ENCODE assay signal across 31 cellular contexts in the genomic region with DNA sequence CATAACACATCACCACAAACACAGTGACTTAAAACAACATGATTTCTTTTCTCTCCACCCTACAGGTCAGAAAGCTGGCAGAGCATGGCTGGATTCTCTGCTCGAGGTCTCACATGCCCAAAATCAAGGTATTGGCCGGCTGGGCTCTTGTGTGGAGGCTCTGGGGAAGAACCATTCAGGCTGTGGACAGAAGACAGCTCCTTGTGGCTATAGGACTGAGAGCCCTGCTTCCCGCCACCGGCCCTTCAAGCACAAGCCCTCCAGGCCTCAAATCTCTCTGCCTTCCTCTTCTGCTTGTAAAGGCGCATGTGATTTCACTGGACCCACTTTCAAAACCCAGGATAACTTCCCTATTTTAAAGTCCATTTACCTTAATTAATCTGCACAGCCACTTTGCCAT. TPM values are rescaled to one million over a fixed set of nuclear protein-coding genes. Genes with fewer than 3 reads are reported as not detected.
"Had no signal": no experiment of that assay in that cellular context is flagged by ENCODE, and none has a peak within 500 bp of the region (broad histone marks: within the 10 kb centered on the region; RNA-seq: fewer than 3 reads in every experiment).

No MANE protein-coding gene starts in this region.

- H3K27ac Mint-ChIP-seq: activated CD4-positive, alpha-beta memory T cell treated with anti-CD3 and anti-CD28 coated beads, Interleukin-2, amount 10 ng/mL, durations not matched to agents 7 days and 5 days; activated CD8-positive, alpha-beta memory T cell treated with anti-CD3 and anti-CD28 coated beads, Interleukin-2, amount 10 ng/mL, durations not matched to agents 7 days and 5 days; activated naive CD8-positive, alpha-beta T cell treated with anti-CD3 and anti-CD28 coated beads for 36 hours; activated T-cell treated with anti-CD3 and anti-CD28 coated beads, Interleukin-2, amount 50 U/mL, for 72 hours; activated T-helper 17 cell treated with anti-CD3 and anti-CD28 coated beads, Interleukin-2, amount 50 U/mL, for 72 hours had no signal

- H3K9me3 Mint-ChIP-seq: activated CD4-positive, alpha-beta memory T cell treated with anti-CD3 and anti-CD28 coated beads, Interleukin-2, amount 10 ng/mL, durations not matched to agents 7 days and 5 days; activated naive CD8-positive, alpha-beta T cell treated with anti-CD3 and anti-CD28 coated beads for 36 hours; activated T-cell treated with anti-CD3 and anti-CD28 coated beads, Interleukin-2, amount 50 U/mL, for 72 hours; activated T-helper 17 cell treated with anti-CD3 and anti-CD28 coated beads, Interleukin-2, amount 50 U/mL, for 72 hours had no signal

- H3K4me1 Mint-ChIP-seq: activated CD4-positive, alpha-beta memory T cell treated with anti-CD3 and anti-CD28 coated beads, Interleukin-2, amount 10 ng/mL, durations not matched to agents 7 days and 5 days; activated T-helper 17 cell treated with anti-CD3 and anti-CD28 coated beads, Interleukin-2, amount 50 U/mL, for 72 hours had no signal

- H3K4me3 Mint-ChIP-seq: activated CD4-positive, alpha-beta memory T cell treated with anti-CD3 and anti-CD28 coated beads, Interleukin-2, amount 10 ng/mL, durations not matched to agents 7 days and 5 days; activated CD8-positive, alpha-beta memory T cell treated with anti-CD3 and anti-CD28 coated beads, Interleukin-2, amount 10 ng/mL, durations not matched to agents 7 days and 5 days; activated naive CD8-positive, alpha-beta T cell treated with anti-CD3 and anti-CD28 coated beads for 36 hours; activated T-cell treated with anti-CD3 and anti-CD28 coated beads, Interleukin-2, amount 50 U/mL, for 72 hours; activated T-helper 17 cell treated with anti-CD3 and anti-CD28 coated beads, Interleukin-2, amount 50 U/mL, for 72 hours had no signal

- DNase-seq: activated CD4-positive, alpha-beta memory T cell treated with anti-CD3 and anti-CD28 coated beads, Interleukin-2, amount 10 ng/mL, durations not matched to agents 7 days and 5 days; activated CD4-positive, alpha-beta T cell treated with anti-CD3 and anti-CD28 coated beads for 1 hour; activated CD4-positive, alpha-beta T cell treated with anti-CD3 and anti-CD28 coated beads for 48 hours; activated CD4-positive, CD25-positive, alpha-beta regulatory T cell; activated CD8-positive, alpha-beta memory T cell treated with anti-CD3 and anti-CD28 coated beads for 24 hours; activated CD8-positive, alpha-beta memory T cell treated with anti-CD3 and anti-CD28 coated beads, Interleukin-2, amount 10 ng/mL, durations not matched to agents 7 days and 5 days; activated effector memory CD4-positive, alpha-beta T cell treated with anti-CD3 and anti-CD28 coated beads, Interleukin-2, amount 50 U/mL, for 16 hours; activated naive CD4-positive, alpha-beta T cell; activated naive CD4-positive, alpha-beta T cell treated with anti-CD3 and anti-CD28 coated beads, Interleukin-2, amount 50 U/mL, for 16 hours; activated naive CD8-positive, alpha-beta T cell treated with anti-CD3 and anti-CD28 coated beads for 36 hours; activated T-cell treated with anti-CD3 and anti-CD28 coated beads, Interleukin-2, amount 50 U/mL, for 1 hour; activated T-cell treated with anti-CD3 and anti-CD28 coated beads, Interleukin-2, amount 50 U/mL, for 72 hours; amniotic stem cell; aorta; brain microvascular endothelial cell; central memory CD4-positive, alpha-beta T cell; NCI-H1092; NCI-H1436 treated with DMSO at 0.1 percent for 48 hours; NCI-H1694 treated with DMSO at 0.1 percent for 48 hours; NCI-H2029; NCI-H345; NCI-H524 treated with DMSO at 0.1 percent for 48 hours; OCI-M1; Right ventricle myocardium superior; SW 1271; T-helper 1 cell; T-helper 2 cell; T-helper 9 cell; WERI-Rb-1 had no signal

- H3K36me3 Mint-ChIP-seq: activated CD8-positive, alpha-beta memory T cell treated with anti-CD3 and anti-CD28 coated beads, Interleukin-2, amount 10 ng/mL, durations not matched to agents 7 days and 5 days; activated naive CD8-positive, alpha-beta T cell treated with anti-CD3 and anti-CD28 coated beads for 36 hours had no signal

RNA-seq across cellular contexts. Expression of a gene that starts 56.6 kb away (rescaled TPM):
- total RNA-seq: activated CD4-positive, alpha-beta memory T cell treated with anti-CD3 and anti-CD28 coated beads, Interleukin-2, amount 10 ng/mL, durations not matched to agents 7 days and 5 days; activated CD8-positive, alpha-beta memory T cell treated with anti-CD3 and anti-CD28 coated beads, Interleukin-2, amount 10 ng/mL, durations not matched to agents 7 days and 5 days; activated naive CD8-positive, alpha-beta T cell treated with anti-CD3 and anti-CD28 coated beads for 36 hours; activated T-cell treated with anti-CD3 and anti-CD28 coated beads, Interleukin-2, amount 50 U/mL, for 72 hours; activated T-helper 17 cell treated with anti-CD3 and anti-CD28 coated beads, Interleukin-2, amount 50 U/mL, for 72 hours; NCI-H460 had no signal
